11 cellular contexts compared by ENCODE assay signal in genomic region chr15:78050441-78050809, GRCh38. TPM values are rescaled to one million over a fixed set of nuclear protein-coding genes. Genes with fewer than 3 reads are reported as not detected.
DNase-seq lines count a peak whose midpoint lies in the region; ATAC-seq and TF ChIP-seq lines count a peak whose summit lies in the region.
"Had no signal": no experiment of that assay in that cellular context is flagged by ENCODE, and none has a peak within 500 bp of the region (broad histone marks: within the 10 kb centered on the region; RNA-seq: fewer than 3 reads in every experiment).

No MANE protein-coding gene starts in this region.

- H3K4me2 ChIP-seq in SK-N-SH: no peak overlapping the region

- no peaks in the 10 kb centered on the region for H3K27me3 ChIP-seq in SK-N-SH (ENCODE audit: insufficient read depth)
- H3K27me3 ChIP-seq: suprapubic skin had no signal

- H3F3A ChIP-seq in SK-N-SH (replicated peaks; ENCODE audit: insufficient read depth): no peaks in the 10 kb centered on the region

- no peak overlapping the region for H2AFZ ChIP-seq in SK-N-SH (ENCODE audit: low read depth)

- POLR2A ChIA-PET in SK-N-SH (lab: Yijun Ruan, JAX): no interaction called here

- H3K36me3 ChIP-seq in SK-N-SH (replicated peaks in 1 of 2; ENCODE audit: control insufficient read depth in 1 of 2, insufficient read depth in 2 of 2, low read length in 1 of 2): peaks cover 0 to 15% of the 10 kb centered on the region in 2 experiments

- peak overlapping the region; percentile 72 for H3K4me3 Mint-ChIP-seq in activated T-helper 2 cell treated with anti-CD3 and anti-CD28 coated beads, Interferon-gamma antibody, Interleukin-2, Interleukin-4, amounts not matched to agents 10 μg/mL and 5 μg/mL and 100 μg/mL, durations not matched to agents 14 hours and 24 hours and 36 hours (ENCODE audit: low read depth)

- H3K9me3 Mint-ChIP-seq in activated T-helper 2 cell treated with anti-CD3 and anti-CD28 coated beads, Interferon-gamma antibody, Interleukin-2, Interleukin-4, amounts not matched to agents 10 μg/mL and 5 μg/mL and 100 μg/mL, durations not matched to agents 14 hours and 24 hours and 36 hours: no peaks in the 10 kb centered on the region

- TF ChIP-seq EP300 in SK-N-SH (IDR thresholded peaks at IDR 0.05; ENCODE audit: borderline replicate concordance in 1 of 2, low read depth in 1 of 2, low read length in 1 of 2): no peak

- peaks cover 93% of the 10 kb centered on the region for H3K4me1 Mint-ChIP-seq in activated T-helper 2 cell treated with anti-CD3 and anti-CD28 coated beads, Interferon-gamma antibody, Interleukin-2, Interleukin-4, amounts not matched to agents 10 μg/mL and 5 μg/mL and 100 μg/mL, durations not matched to agents 14 hours and 24 hours and 36 hours (ENCODE audit: low read depth)

- peaks cover 44% of the 10 kb centered on the region for H3K36me3 Mint-ChIP-seq in activated T-helper 2 cell treated with anti-CD3 and anti-CD28 coated beads, Interferon-gamma antibody, Interleukin-2, Interleukin-4, amounts not matched to agents 10 μg/mL and 5 μg/mL and 100 μg/mL, durations not matched to agents 14 hours and 24 hours and 36 hours (ENCODE audit: low read depth)

- DNase-seq in SK-N-SH (no peak), HPDE6-E6E7 (ENCODE audit: extremely low spot score) (no peak)
- no peak for DNase-seq in activated T-helper 2 cell treated with anti-CD3 and anti-CD28 coated beads, Interferon-gamma antibody, Interleukin-2, Interleukin-4, amounts not matched to agents 10 μg/mL and 5 μg/mL and 100 μg/mL, durations not matched to agents 14 hours and 24 hours and 36 hours (ENCODE audit: low spot score)
- no peak for DNase-seq in effector CD4-positive, alpha-beta T cell

- no peaks in the 10 kb centered on the region for H3K27me3 Mint-ChIP-seq in activated T-helper 2 cell treated with anti-CD3 and anti-CD28 coated beads, Interferon-gamma antibody, Interleukin-2, Interleukin-4, amounts not matched to agents 10 μg/mL and 5 μg/mL and 100 μg/mL, durations not matched to agents 14 hours and 24 hours and 36 hours (ENCODE audit: low read depth)

- H3K9ac ChIP-seq in SK-N-SH: no peak overlapping the region

- H3K27ac Mint-ChIP-seq in activated T-helper 2 cell treated with anti-CD3 and anti-CD28 coated beads, Interferon-gamma antibody, Interleukin-2, Interleukin-4, amounts not matched to agents 10 μg/mL and 5 μg/mL and 100 μg/mL, durations not matched to agents 14 hours and 24 hours and 36 hours: peak overlapping the region; percentile 98

- ATAC-seq in SK-N-SH treated with all-trans-retinoic acid at 6 μM for 48 hours: no peak
- peak; percentile 6 for ATAC-seq in HG03060 (IDR thresholded peaks at IDR 0.05; ENCODE audit: low read depth, unreplicated experiment)
- ATAC-seq in GM21390 (IDR thresholded peaks at IDR 0.05; ENCODE audit: unreplicated experiment): no peak

- peaks cover 4% of the 10 kb centered on the region; the same call in 1 of the 2 replicates for H4K20me1 ChIP-seq in SK-N-SH (ENCODE audit: insufficient read depth)

- no peak for TF ChIP-seq RAD21 in SK-N-SH (IDR thresholded peaks at IDR 0.05; ENCODE audit: low read length)

- CTCF ChIA-PET in SK-N-SH (lab: Yijun Ruan, JAX): interaction anchor here (0.9 to 1.4 kb wide), 5 partner anchors 8 to 83 kb away, joined by 3 to 5 read pairs (median 4); no protein-coding TSS in a partner anchor

- H3K9me3 ChIP-seq in SK-N-SH: no peaks in the 10 kb centered on the region
- H3K9me3 ChIP-seq: prostate gland, suprapubic skin had no signal

- intact Hi-C loops in activated T-helper 2 cell treated with anti-CD3 and anti-CD28 coated beads, Interferon-gamma antibody, Interleukin-2, Interleukin-4, amounts not matched to agents 10 μg/mL and 5 μg/mL and 100 μg/mL, durations not matched to agents 14 hours and 24 hours and 36 hours (cut with micrococcal nuclease): loop anchor here (1.0 to 10.0 kb wide), 4 partner anchors 16 to 384 kb away; partner anchors contain the start of gene IREB2

- no peak for TF ChIP-seq CTCF in SK-N-SH (IDR thresholded peaks at IDR 0.05)

- H3K9me2 ChIP-seq in SK-N-SH: no peaks in the 10 kb centered on the region

- peak overlapping the region; percentile 53 to 63; a peak in 3 of 4 replicates for H3K27ac ChIP-seq in SK-N-SH (ENCODE audit: low read depth in 2 of 2, low read length in 1 of 2)
- H3K27ac ChIP-seq in skin epidermis: peak overlapping the region in 19 of 21 experiments; percentile 9 to 95 (median 67)
- H3K27ac ChIP-seq: prostate gland had no signal

- no peak overlapping the region for H3K4me3 ChIP-seq in SK-N-SH (ENCODE audit: low read depth in 2 of 2, low read length in 1 of 2)
- no peak overlapping the region for H3K4me3 ChIP-seq in skin epidermis
- H3K4me3 ChIP-seq: prostate gland, suprapubic skin had no signal

- H3K4me1 ChIP-seq in SK-N-SH (ENCODE audit: control insufficient read depth in 1 of 2, insufficient read depth in 2 of 2, low read depth in 1 of 2, low read length in 1 of 2): peaks cover 44 to 52% of the 10 kb centered on the region in 2 experiments

- peaks cover 48% of the 10 kb centered on the region for H3K79me2 ChIP-seq in SK-N-SH (ENCODE audit: insufficient read depth)

- 88% methylated on average over 1 of the region's 1 CpG for WGBS in SK-N-SH (ENCODE audit: low lambda C conversion rate)

TF ChIP-seq in SK-N-SH, 30 proteins besides CTCF, POLR2A, EP300 and RAD21:
- TF ChIP-seq MEF2A (IDR thresholded peaks at IDR 0.05; ENCODE audit: borderline replicate concordance, low read depth) (no peak), SMC3 (IDR thresholded peaks at IDR 0.05; ENCODE audit: low read depth, low read length) (no peak), NRF1 (IDR thresholded peaks at IDR 0.05; ENCODE audit: low read depth, low read length) (no peak), ELF1 (IDR thresholded peaks at IDR 0.05) (no peak), MAX (IDR thresholded peaks at IDR 0.05; ENCODE audit: low read depth) (no peak), FOSL2 (IDR thresholded peaks at IDR 0.05; ENCODE audit: borderline replicate concordance, low read depth) (no peak), RFX5 (IDR thresholded peaks at IDR 0.05; ENCODE audit: low read length) (no peak), YY1 (IDR thresholded peaks at IDR 0.05; ENCODE audit: low read depth) (no peak), POLR2AphosphoS5 (IDR thresholded peaks at IDR 0.05; ENCODE audit: low read depth, low read length) (no peak), USF1 (IDR thresholded peaks at IDR 0.05; ENCODE audit: borderline replicate concordance, low read depth) (no peak), EZH2phosphoT487 (IDR thresholded peaks at IDR 0.05; ENCODE audit: borderline replicate concordance, low read depth) (no peak), GABPA (IDR thresholded peaks at IDR 0.05; ENCODE audit: low read depth) (no peak)
TF ChIP-seq in SK-N-SH: peak in this region for 0.

TF ChIP-seq in SK-N-SH treated with all-trans-retinoic acid at 6 μM for 48 hours, 23 proteins besides CTCF, POLR2A, EP300 and RAD21 (continues in another document):
- TF ChIP-seq ZNF565 (CRISPR knock-in tag; conservative IDR thresholded peaks at IDR 0.05; ENCODE audit: low read depth): no peak
- TF ChIP-seq ISL1 (CRISPR knock-in tag; IDR thresholded peaks at IDR 0.05): no peak
- no peak for TF ChIP-seq ZFP30 (CRISPR knock-in tag; IDR thresholded peaks at IDR 0.05)
- TF ChIP-seq POU6F1 (CRISPR knock-in tag; IDR thresholded peaks at IDR 0.05; ENCODE audit: borderline replicate concordance, low read depth): no peak
- TF ChIP-seq CSDC2 (CRISPR knock-in tag; IDR thresholded peaks at IDR 0.05): no peak

RNA-seq across cellular contexts. Expression of gene TBC1D2B, which starts 27.1 kb away (rescaled TPM):
- polyA plus RNA-seq in SK-N-SH (2012; rRNA removed): 19.0 and 26.8 TPM in 2 replicates
- polyA plus RNA-seq in SK-N-SH (2012; cell fraction: cytosol; rRNA removed): 10.8 and 15.3 TPM in 2 replicates
- 63.4 and 87.9 TPM in 2 replicates for polyA plus RNA-seq in SK-N-SH (2012; cell fraction: nucleus; rRNA removed)
- total RNA-seq in activated T-helper 2 cell treated with anti-CD3 and anti-CD28 coated beads, Interferon-gamma antibody, Interleukin-2, Interleukin-4, amounts not matched to agents 10 μg/mL and 5 μg/mL and 100 μg/mL, durations not matched to agents 14 hours and 24 hours and 36 hours: 55.0 and 63.5 TPM in 2 replicates

RNA-seq across cellular contexts. Expression of gene SH2D7, which starts 41.9 kb away (rescaled TPM):
- not detected in 2 replicates for polyA plus RNA-seq in SK-N-SH (2012; rRNA removed)
- 0.01 TPM in 2 replicates for polyA plus RNA-seq in SK-N-SH (2012; cell fraction: cytosol; rRNA removed)
- polyA plus RNA-seq in SK-N-SH (2012; cell fraction: nucleus; rRNA removed): 0.02 TPM in 1 of 2 replicates, not detected in the other
- not detected in 2 replicates for total RNA-seq in activated T-helper 2 cell treated with anti-CD3 and anti-CD28 coated beads, Interferon-gamma antibody, Interleukin-2, Interleukin-4, amounts not matched to agents 10 μg/mL and 5 μg/mL and 100 μg/mL, durations not matched to agents 14 hours and 24 hours and 36 hours
- total RNA-seq: fibroblast of villous mesenchyme, suprapubic skin had no signal
